In the genomic region with DNA sequence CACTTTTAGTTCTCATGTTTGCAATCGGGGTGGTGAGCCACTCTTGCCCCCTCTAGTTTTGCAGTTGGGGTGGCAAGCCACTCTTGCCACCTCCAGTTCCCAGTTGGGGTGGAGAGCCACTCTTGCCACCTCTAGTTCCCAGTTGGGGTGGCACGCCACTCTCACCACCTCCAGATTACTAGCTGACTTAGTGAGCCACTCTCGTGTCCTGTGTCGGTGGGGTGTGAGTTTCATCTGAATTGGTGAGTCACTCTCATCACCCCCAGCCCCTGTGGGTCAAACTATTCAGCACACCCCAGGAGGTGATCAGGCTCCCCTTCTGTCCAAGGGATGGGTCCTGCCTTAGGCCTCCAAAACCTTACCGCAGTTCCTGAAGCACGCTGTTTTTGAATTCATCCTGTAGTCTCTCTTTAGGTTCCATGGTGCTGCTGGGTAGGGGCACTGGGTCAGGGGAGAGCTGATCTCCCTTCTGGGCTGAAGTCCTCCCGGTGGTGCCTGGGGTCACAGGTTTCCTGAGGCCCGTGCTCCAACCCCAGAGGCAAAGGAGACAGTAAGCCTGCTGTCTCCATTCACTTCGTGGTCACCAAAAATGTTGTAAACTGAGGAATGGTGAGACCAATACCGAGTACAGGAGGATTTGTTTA, we compare ENCODE assay signal across 15 cellular contexts.
DNase-seq lines count a peak whose midpoint lies in the region; TF ChIP-seq lines count a peak whose summit lies in the region.
"Had no signal": no experiment of that assay in that cellular context is flagged by ENCODE, and none has a peak within 500 bp of the region (broad histone marks: within the 10 kb centered on the region; RNA-seq: fewer than 3 reads in every experiment).

No MANE protein-coding gene starts in this region.

- no peak overlapping the region for H3K27ac Mint-ChIP-seq in activated CD4-positive, alpha-beta T cell treated with anti-CD3 and anti-CD28 coated beads, Interleukin-2, amount 10 ng/mL, durations not matched to agents 7 days and 5 days
- H3K27ac Mint-ChIP-seq: stimulated activated naive B cell treated with anti-CD40 and anti-IgM and Interleukin-4, amounts not matched to agents 10 μg/mL and 1 μg/mL and 100 μg/mL, for 72 hours had no signal

- H3K36me3 ChIP-seq in adipocyte (ENCODE audit: control insufficient read depth, insufficient read depth, low read length, severe bottlenecking) = no peaks in the 10 kb centered on the region
- no peaks in the 10 kb centered on the region for H3K36me3 ChIP-seq in hepatocyte (replicated peaks; ENCODE audit: insufficient read depth, low read depth)
- H3K36me3 ChIP-seq in sigmoid colon = no peaks in the 10 kb centered on the region
- no peaks in the 10 kb centered on the region for H3K36me3 ChIP-seq in smooth muscle cell (ENCODE audit: low read depth)
- H3K36me3 ChIP-seq: cardiac muscle cell, right lobe of liver had no signal

- H3K36me3 Mint-ChIP-seq in activated CD4-positive, alpha-beta T cell treated with anti-CD3 and anti-CD28 coated beads, Interleukin-2, amount 10 ng/mL, durations not matched to agents 7 days and 5 days (ENCODE audit: low read depth) = no peaks in the 10 kb centered on the region
- H3K36me3 Mint-ChIP-seq: stimulated activated naive B cell treated with anti-CD40 and anti-IgM and Interleukin-4, amounts not matched to agents 10 μg/mL and 1 μg/mL and 100 μg/mL, for 72 hours had no signal

- H3K4me3 ChIP-seq in adipocyte (ENCODE audit: low read length) (peak overlapping the region; percentile 82), hepatocyte (no peak overlapping the region), sigmoid colon (peak overlapping the region in 3 of 4 donors; percentile 45 to 52 (median 51)), smooth muscle cell (no peak overlapping the region)
- H3K4me3 ChIP-seq: cardiac muscle cell had no signal

- peaks cover 16% of the 10 kb centered on the region for H3K4me1 ChIP-seq in adipocyte (ENCODE audit: control insufficient read depth, insufficient read depth, low read length)
- H3K4me1 ChIP-seq in hepatocyte (ENCODE audit: insufficient read depth) = peaks cover 13% of the 10 kb centered on the region
- peaks cover 0 to 38% (median 32%) of the 10 kb centered on the region in 4 donors for H3K4me1 ChIP-seq in sigmoid colon
- H3K4me1 ChIP-seq in smooth muscle cell (ENCODE audit: low read depth) = peaks cover 7% of the 10 kb centered on the region
- H3K4me1 ChIP-seq: right lobe of liver had no signal

- H3K27ac ChIP-seq in hepatocyte (no peak overlapping the region), sigmoid colon (peak overlapping the region; percentile 71 to 85 (median 79)), smooth muscle cell (ENCODE audit: low read depth) (no peak overlapping the region)
- H3K27ac ChIP-seq: cardiac muscle cell, right lobe of liver had no signal

- no peaks in the 10 kb centered on the region for H3K4me1 Mint-ChIP-seq in activated CD4-positive, alpha-beta T cell treated with anti-CD3 and anti-CD28 coated beads, Interleukin-2, amount 10 ng/mL, durations not matched to agents 7 days and 5 days

- no peaks in the 10 kb centered on the region for H3K27me3 ChIP-seq in adipocyte (replicated peaks; ENCODE audit: control insufficient read depth, insufficient read depth, low read length)
- no peaks in the 10 kb centered on the region for H3K27me3 ChIP-seq in hepatocyte
- H3K27me3 ChIP-seq in sigmoid colon = no peaks in the 10 kb centered on the region
- no peaks in the 10 kb centered on the region for H3K27me3 ChIP-seq in smooth muscle cell (ENCODE audit: low read depth)
- H3K27me3 ChIP-seq: cardiac muscle cell, right lobe of liver had no signal

- CTCF ChIA-PET in activated CD4-positive, alpha-beta T cell treated with anti-CD3 and anti-CD28 coated beads, Interleukin-2, amount 10 ng/mL, durations not matched to agents 7 days and 5 days (lab: Charles Lee) = no interaction called here

- POLR2A ChIA-PET in activated CD4-positive, alpha-beta T cell treated with anti-CD3 and anti-CD28 coated beads, Interleukin-2, amount 10 ng/mL, durations not matched to agents 7 days and 5 days (lab: Charles Lee) = no interaction called here

- DNase-seq in Daoy (ENCODE audit: low read depth) (peak; percentile 11), adipocyte (ENCODE audit: low read depth) (no peak), hepatocyte (ENCODE audit: low spot score) (no peak), sigmoid colon (no peak), GDM1 (lab: John Stamatoyannopoulos, UW) (no peak), smooth muscle cell (lab: John Stamatoyannopoulos, UW; ENCODE audit: unreplicated experiment) (no peak)
- no peak for DNase-seq in activated CD4-positive, alpha-beta T cell treated with anti-CD3 and anti-CD28 coated beads, Interleukin-2, amount 10 ng/mL, durations not matched to agents 7 days and 5 days
- DNase-seq in activated effector memory CD4-positive, alpha-beta T cell treated with anti-CD3 and anti-CD28 coated beads, Interleukin-2, amount 50 U/mL, for 16 hours = no peak
- DNase-seq: activated gamma-delta T cell treated with Interleukin-2 at 50 U/mL for 16 hours; H7; kidney; NCI-H345; right lobe of liver; stimulated activated naive B cell treated with anti-CD40 and anti-IgM and Interleukin-4, amounts not matched to agents 10 μg/mL and 1 μg/mL and 100 μg/mL, for 72 hours had no signal

- intact Hi-C loops in sigmoid colon (cut with DNase I) = loop anchor here (5.0 kb wide), 1 partner anchor 190 kb away; no protein-coding TSS in a partner anchor

- WGBS in hepatocyte (ENCODE audit: low lambda C conversion rate, missing lambda C conversion rate) = 75% methylated on average over 10 of the region's 10 CpGs
- 82 to 86% methylated on average over 10 of the region's 10 CpGs for WGBS in sigmoid colon, 2 donors
- WGBS in smooth muscle cell (ENCODE audit: low lambda C conversion rate) = 74% methylated on average over 10 of the region's 10 CpGs

- H3F3A ChIP-seq in smooth muscle cell (ENCODE audit: low read depth) = no peaks in the 10 kb centered on the region

- TF ChIP-seq EP300 in sigmoid colon (IDR thresholded peaks at IDR 0.05) = no peak

- H2AFZ ChIP-seq in hepatocyte = peak overlapping the region; percentile 6
- H2AFZ ChIP-seq in smooth muscle cell (ENCODE audit: low read depth) = no peak overlapping the region

- H3K9me3 Mint-ChIP-seq in activated CD4-positive, alpha-beta T cell treated with anti-CD3 and anti-CD28 coated beads, Interleukin-2, amount 10 ng/mL, durations not matched to agents 7 days and 5 days = no peaks in the 10 kb centered on the region
- H3K9me3 Mint-ChIP-seq: stimulated activated naive B cell treated with anti-CD40 and anti-IgM and Interleukin-4, amounts not matched to agents 10 μg/mL and 1 μg/mL and 100 μg/mL, for 72 hours had no signal

- H3K9me2 ChIP-seq in hepatocyte (replicated peaks; ENCODE audit: insufficient read depth) = no peaks in the 10 kb centered on the region

- H3K4me3 Mint-ChIP-seq in activated CD4-positive, alpha-beta T cell treated with anti-CD3 and anti-CD28 coated beads, Interleukin-2, amount 10 ng/mL, durations not matched to agents 7 days and 5 days = no peak overlapping the region
- H3K4me3 Mint-ChIP-seq: stimulated activated naive B cell treated with anti-CD40 and anti-IgM and Interleukin-4, amounts not matched to agents 10 μg/mL and 1 μg/mL and 100 μg/mL, for 72 hours had no signal

- no peak for TF ChIP-seq CTCF in hepatocyte (IDR thresholded peaks at IDR 0.05; ENCODE audit: poor library complexity)
- TF ChIP-seq CTCF in sigmoid colon (IDR thresholded peaks at IDR 0.05) = no peak
- TF ChIP-seq CTCF in smooth muscle cell (IDR thresholded peaks at IDR 0.05; ENCODE audit: borderline replicate concordance, insufficient read depth, poor library complexity, severe bottlenecking) = no peak

- no peaks in the 10 kb centered on the region for H3K9me3 ChIP-seq in adipocyte (ENCODE audit: control insufficient read depth, low read length)
- no peaks in the 10 kb centered on the region for H3K9me3 ChIP-seq in hepatocyte (ENCODE audit: low read depth)
- H3K9me3 ChIP-seq in sigmoid colon = no peaks in the 10 kb centered on the region
- H3K9me3 ChIP-seq in smooth muscle cell (replicated peaks; ENCODE audit: low read depth) = no peaks in the 10 kb centered on the region
- H3K9me3 ChIP-seq: right lobe of liver had no signal

- H3K79me2 ChIP-seq in hepatocyte (no peaks in the 10 kb centered on the region), smooth muscle cell (ENCODE audit: low read depth) (no peaks in the 10 kb centered on the region)

- H3K4me2 ChIP-seq in hepatocyte = no peak overlapping the region
- H3K4me2 ChIP-seq in smooth muscle cell = no peak overlapping the region

- H3K27me3 Mint-ChIP-seq in activated CD4-positive, alpha-beta T cell treated with anti-CD3 and anti-CD28 coated beads, Interleukin-2, amount 10 ng/mL, durations not matched to agents 7 days and 5 days = no peaks in the 10 kb centered on the region
- H3K27me3 Mint-ChIP-seq: stimulated activated naive B cell treated with anti-CD40 and anti-IgM and Interleukin-4, amounts not matched to agents 10 μg/mL and 1 μg/mL and 100 μg/mL, for 72 hours had no signal

- no peak overlapping the region for H3K9ac ChIP-seq in adipocyte (ENCODE audit: low read length)
- H3K9ac ChIP-seq in smooth muscle cell (ENCODE audit: low read depth) = no peak overlapping the region

- H4K20me1 ChIP-seq in hepatocyte (ENCODE audit: insufficient read depth, poor library complexity, severe bottlenecking) (no peaks in the 10 kb centered on the region), smooth muscle cell (ENCODE audit: low read depth) (no peaks in the 10 kb centered on the region)

- TF ChIP-seq POLR2A in sigmoid colon (IDR thresholded peaks at IDR 0.05) = no peak

Comparison
In these comparisons a context has a peak if more than half of its experiments do, and no peak if none do; other contexts are left out.
1. H3K4me3 ChIP-seq: peak in adipocyte (single experiment) and sigmoid colon (3 of 4); none in hepatocyte (single experiment) and smooth muscle cell (single experiment).
2. H3K27ac ChIP-seq: peak in sigmoid colon (4 of 4); none in hepatocyte (single experiment) and smooth muscle cell (single experiment).